Comparison of ENCODE assay signal across 8 cellular contexts in the genomic region with DNA sequence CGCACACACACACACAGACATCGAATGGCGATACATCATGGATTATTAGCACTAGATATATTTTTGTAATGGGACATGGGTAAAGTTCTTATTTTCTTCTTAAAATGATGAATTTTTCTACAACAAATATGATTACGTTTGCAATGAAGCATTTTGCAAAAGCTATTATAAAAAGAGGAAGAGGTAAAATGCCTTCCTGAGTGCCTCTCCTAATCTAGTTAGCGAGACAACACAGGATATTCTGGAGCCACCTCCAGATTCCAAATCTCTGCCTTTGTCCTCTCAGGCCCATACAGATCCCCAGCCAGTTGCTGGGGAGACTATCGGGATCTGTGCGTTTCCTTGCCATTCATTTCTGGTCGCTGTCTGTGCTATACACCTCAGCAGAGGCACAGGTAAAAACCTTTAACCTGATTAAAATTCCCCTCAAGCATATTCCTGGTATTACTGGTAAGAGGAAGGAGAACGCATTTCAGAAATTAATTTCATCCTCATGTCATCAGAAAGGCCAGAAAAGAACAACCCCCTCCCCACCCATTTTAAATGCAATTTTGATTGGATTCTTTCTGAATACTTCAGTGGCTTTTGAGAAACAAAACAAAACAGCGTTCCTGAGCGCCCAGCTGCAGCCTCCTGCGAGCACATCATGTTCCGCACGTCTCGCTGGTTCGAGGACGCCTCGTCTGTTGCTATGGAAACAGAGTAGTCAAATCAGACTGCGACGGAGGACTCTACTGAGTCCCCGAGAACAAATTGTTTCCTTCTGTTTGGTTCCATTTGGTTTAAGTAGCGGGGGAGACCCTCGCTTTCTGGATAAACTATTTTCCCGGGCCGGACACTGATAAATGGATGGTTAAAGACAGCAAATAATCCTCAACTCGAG.
A peak's percentile ranks its signal among the peaks of the same experiment; 100 is the strongest.
DNase-seq lines count a peak whose midpoint lies in the region; ATAC-seq and TF ChIP-seq lines count a peak whose summit lies in the region.

No MANE protein-coding gene starts in this region.

- H3K79me2 ChIP-seq in Karpas-422 (ENCODE audit: low read length) = no peaks in the 10 kb centered on the region

- POLR2A ChIA-PET in CD4-positive, alpha-beta T cell (lab: Charles Lee) = no interaction called here

- H3K36me3 ChIP-seq in Karpas-422 (ENCODE audit: insufficient read depth, low read length) (no peaks in the 10 kb centered on the region), ascending aorta (no peaks in the 10 kb centered on the region), sigmoid colon (no peaks in the 10 kb centered on the region)

- no peak overlapping the region; the same call in 1 of the 2 replicates for H2AFZ ChIP-seq in Karpas-422 (ENCODE audit: low read length)

- H3K4me1 ChIP-seq in Karpas-422 (ENCODE audit: low read length) = peaks cover 11% of the 10 kb centered on the region
- H3K4me1 ChIP-seq in ascending aorta = no peaks in the 10 kb centered on the region
- peaks cover 0 to 8% (median 0%) of the 10 kb centered on the region in 4 donors for H3K4me1 ChIP-seq in sigmoid colon

- H3K9me2 ChIP-seq in Karpas-422 (replicated peaks; ENCODE audit: insufficient read depth, low read length) = no peaks in the 10 kb centered on the region

- TF ChIP-seq CTCF in CD4-positive, alpha-beta T cell (IDR thresholded peaks at IDR 0.05) = no peak
- TF ChIP-seq CTCF in ascending aorta (IDR thresholded peaks at IDR 0.05) (no peak), sigmoid colon (IDR thresholded peaks at IDR 0.05) (no peak)

- peak in 1 of 4 donors; percentile 49 for TF ChIP-seq EP300 in sigmoid colon (IDR thresholded peaks at IDR 0.05)

- H3K9ac ChIP-seq in Karpas-422 (ENCODE audit: low read length) = peak overlapping the region; percentile 46

- peaks cover 73% of the 10 kb centered on the region for H3K27me3 Mint-ChIP-seq in CD4-positive, alpha-beta T cell

- no peaks in the 10 kb centered on the region for H4K20me1 ChIP-seq in Karpas-422 (ENCODE audit: insufficient read depth, low read depth, low read length)

- peak overlapping the region; percentile 15 for H3K4me3 Mint-ChIP-seq in CD4-positive, alpha-beta T cell

- H3K27ac ChIP-seq in CD4-positive, alpha-beta T cell (ENCODE audit: low read depth, low read length) = no peak overlapping the region
- H3K27ac ChIP-seq in Karpas-422 (ENCODE audit: low read length) (no peak overlapping the region), ascending aorta (no peak overlapping the region), sigmoid colon (no peak overlapping the region)

- H3K9me3 ChIP-seq in CD4-positive, alpha-beta T cell (ENCODE audit: control insufficient read depth, low read length) = no peaks in the 10 kb centered on the region
- no peaks in the 10 kb centered on the region for H3K9me3 ChIP-seq in Karpas-422 (ENCODE audit: low read length)
- H3K9me3 ChIP-seq in ascending aorta = no peaks in the 10 kb centered on the region
- H3K9me3 ChIP-seq in iPS-18c (ENCODE audit: control insufficient read depth, insufficient read depth, low read length) = no peaks in the 10 kb centered on the region
- H3K9me3 ChIP-seq in sigmoid colon = no peaks in the 10 kb centered on the region

- TF ChIP-seq POLR2A in sigmoid colon (IDR thresholded peaks at IDR 0.05) = no peak

- ATAC-seq in CD4-positive, alpha-beta T cell (ENCODE audit: poor library complexity) = peak; percentile 83
- peak; percentile 98 for ATAC-seq in GM21390 (IDR thresholded peaks at IDR 0.05; ENCODE audit: unreplicated experiment)
- no peak for ATAC-seq in GM19328 (IDR thresholded peaks at IDR 0.05; ENCODE audit: unreplicated experiment)

- H3K4me1 Mint-ChIP-seq in CD4-positive, alpha-beta T cell (ENCODE audit: low read depth) = peaks cover 8% of the 10 kb centered on the region

- H3K27ac Mint-ChIP-seq in CD4-positive, alpha-beta T cell = no peak overlapping the region

- H3K4me2 ChIP-seq in Karpas-422 (ENCODE audit: low read depth, low read length, poor library complexity, severe bottlenecking) = peak overlapping the region; percentile 55

- DNase-seq in CD4-positive, alpha-beta T cell = peak in 5 of 10 experiments; percentile 3 to 36 (median 28)
- DNase-seq in Karpas-422 (peak; percentile 75), ascending aorta (ENCODE audit: low spot score in 2 of 2) (peak in 1 of 2 donors; percentile 69), sigmoid colon (peak; percentile 76), DMS 273 treated with DMSO at 0.1 percent for 48 hours (lab: John Stamatoyannopoulos, UW) (no peak)

- H3K27me3 ChIP-seq in CD4-positive, alpha-beta T cell (ENCODE audit: control insufficient read depth, insufficient read depth, low read length) = peaks cover 19% of the 10 kb centered on the region
- H3K27me3 ChIP-seq in Karpas-422 (ENCODE audit: low read length) (no peaks in the 10 kb centered on the region), ascending aorta (no peaks in the 10 kb centered on the region), sigmoid colon (peaks cover 0 to 14% (median 0%) of the 10 kb centered on the region in 3 donors)

- peak overlapping the region; percentile 52; the same call in 1 of the 2 replicates for H3K4me3 ChIP-seq in Karpas-422 (ENCODE audit: low read length)
- peak overlapping the region; percentile 5 to 45 for H3K4me3 ChIP-seq in ascending aorta
- H3K4me3 ChIP-seq in iPS-18c (ENCODE audit: insufficient read depth, low read depth, low read length) = peak overlapping the region; percentile 12; the same call in 1 of the 2 replicates
- H3K4me3 ChIP-seq in sigmoid colon = peak overlapping the region in 2 of 4 donors; percentile 12 to 25

- H3K9me3 Mint-ChIP-seq in CD4-positive, alpha-beta T cell = no peaks in the 10 kb centered on the region

- no peaks in the 10 kb centered on the region for H3K36me3 Mint-ChIP-seq in CD4-positive, alpha-beta T cell (ENCODE audit: low read depth)

- CTCF ChIA-PET in CD4-positive, alpha-beta T cell (lab: Charles Lee) = no interaction called here

- 20 to 41% methylated on average over 26 of the region's 26 CpGs for WGBS in sigmoid colon, 2 donors

- intact Hi-C loops in CD4-positive, alpha-beta T cell (cut with DNase I, micrococcal nuclease) = no loop called here
- intact Hi-C loops in ascending aorta (cut with DNase I) = no loop called here
- intact Hi-C loops in sigmoid colon (cut with DNase I) = no loop called here
